Comparison of ENCODE assay signal across 9 cellular contexts in the genomic region with DNA sequence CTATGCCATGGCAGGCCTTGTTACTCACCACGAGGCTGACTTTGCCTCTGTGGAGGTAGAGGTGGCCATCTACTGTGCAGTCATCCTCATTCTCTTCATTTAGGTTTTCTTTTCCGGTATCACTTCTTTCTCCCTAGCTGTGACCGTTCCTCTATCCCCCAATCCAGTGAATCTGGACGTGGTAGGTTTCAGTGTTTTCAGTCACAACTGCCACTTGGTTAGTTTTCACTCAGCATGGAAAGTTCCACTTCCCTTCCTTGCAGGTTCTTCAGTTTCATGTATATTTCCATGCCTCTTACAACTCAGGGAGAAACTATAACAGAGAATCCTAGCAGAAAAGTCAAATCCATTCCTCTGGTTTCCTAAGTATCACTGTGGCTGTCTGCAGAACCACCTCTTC. TPM values are rescaled to one million over a fixed set of nuclear protein-coding genes. Genes with fewer than 3 reads are reported as not detected.
DNase-seq lines count a peak whose midpoint lies in the region; ATAC-seq and TF ChIP-seq lines count a peak whose summit lies in the region.
"Had no signal": no experiment of that assay in that cellular context is flagged by ENCODE, and none has a peak within 500 bp of the region (broad histone marks: within the 10 kb centered on the region; RNA-seq: fewer than 3 reads in every experiment).

No MANE protein-coding gene starts in this region.

- intact Hi-C loops in CD8-positive, alpha-beta T cell (cut with DNase I, micrococcal nuclease) = loop anchor here (2.0 to 10.0 kb wide), 3 partner anchors 106 to 1433 kb away; partner anchors contain the start of genes PITPNB (in 1 of the 2) and TPST2 (in 1 of the 2)

- no peaks in the 10 kb centered on the region for H3K9me3 Mint-ChIP-seq in CD8-positive, alpha-beta T cell
- H3K9me3 Mint-ChIP-seq in activated CD8-positive, alpha-beta T cell treated with anti-CD3 and anti-CD28 coated beads, Interleukin-2, amount 10 ng/mL, durations not matched to agents 7 days and 5 days (ENCODE audit: insufficient read depth) = no peaks in the 10 kb centered on the region
- H3K9me3 Mint-ChIP-seq in naive thymus-derived CD8-positive, alpha-beta T cell = no peaks in the 10 kb centered on the region

- TF ChIP-seq CTCF in CD8-positive, alpha-beta T cell (IDR thresholded peaks at IDR 0.05) = no peak
- TF ChIP-seq CTCF in HEK293 (tag by site-specific recombination; IDR thresholded peaks at IDR 0.05) = no peak

- H3K4me3 Mint-ChIP-seq in CD8-positive, alpha-beta T cell = peak overlapping the region; percentile 95
- peak overlapping the region; percentile 86 for H3K4me3 Mint-ChIP-seq in activated CD8-positive, alpha-beta T cell treated with anti-CD3 and anti-CD28 coated beads, Interleukin-2, amount 10 ng/mL, durations not matched to agents 7 days and 5 days
- peak overlapping the region; percentile 24 to 97 (median 94) for H3K4me3 Mint-ChIP-seq in naive thymus-derived CD8-positive, alpha-beta T cell

- peaks cover 9% of the 10 kb centered on the region for H3K36me3 ChIP-seq in CD8-positive, alpha-beta T cell (ENCODE audit: insufficient read depth, low read length)
- peaks cover 11 to 50% of the 10 kb centered on the region in 2 experiments for H3K36me3 ChIP-seq in HEK293 (ENCODE audit: control insufficient read depth in 2 of 2, insufficient read depth in 1 of 2, low read length in 2 of 2)

- H3K4me1 Mint-ChIP-seq in CD8-positive, alpha-beta T cell (ENCODE audit: low read depth) = peaks cover 83% of the 10 kb centered on the region
- peaks cover 82% of the 10 kb centered on the region for H3K4me1 Mint-ChIP-seq in activated CD8-positive, alpha-beta T cell treated with anti-CD3 and anti-CD28 coated beads, Interleukin-2, amount 10 ng/mL, durations not matched to agents 7 days and 5 days (ENCODE audit: low read depth)
- H3K4me1 Mint-ChIP-seq in naive thymus-derived CD8-positive, alpha-beta T cell = peaks cover 54 to 86% (median 83%) of the 10 kb centered on the region in 4 donors

- peaks cover 48% of the 10 kb centered on the region for H3K36me3 Mint-ChIP-seq in CD8-positive, alpha-beta T cell
- peaks cover 36% of the 10 kb centered on the region for H3K36me3 Mint-ChIP-seq in activated CD8-positive, alpha-beta T cell treated with anti-CD3 and anti-CD28 coated beads, Interleukin-2, amount 10 ng/mL, durations not matched to agents 7 days and 5 days (ENCODE audit: low read depth)
- H3K36me3 Mint-ChIP-seq in naive thymus-derived CD8-positive, alpha-beta T cell = peaks cover 7 to 42% (median 8%) of the 10 kb centered on the region in 3 donors

- POLR2A ChIA-PET in CD8-positive, alpha-beta T cell (lab: Charles Lee) = interaction anchor here (1.4 kb wide), 1 partner anchor 192 kb away, joined by 7 read pairs; no protein-coding TSS in a partner anchor
- POLR2A ChIA-PET in HEK293 (lab: Yijun Ruan, JAX) = interaction anchor here (3.7 kb wide), 1 partner anchor 11 kb away, joined by 27 read pairs; no protein-coding TSS in a partner anchor
- POLR2A ChIA-PET in activated CD8-positive, alpha-beta T cell treated with anti-CD3 and anti-CD28 coated beads, Interleukin-2, amount 10 ng/mL, durations not matched to agents 7 days and 5 days (lab: Charles Lee) = interaction anchor here (1.0 to 4.2 kb wide), 8 partner anchors 22 to 191 kb away, joined by 3 to 37 read pairs (median 4); partner anchors contain the start of genes ASPHD2, MIAT and TFIP11
- POLR2A ChIA-PET in naive thymus-derived CD8-positive, alpha-beta T cell (lab: Charles Lee) = interaction anchor here (0.9 to 3.4 kb wide), 3 partner anchors 13 to 52 kb away, joined by 3 to 28 read pairs (median 3); partner anchors contain the start of gene ASPHD2

- CTCF ChIA-PET in CD8-positive, alpha-beta T cell (lab: Charles Lee) = interaction anchor here (0.6 to 0.8 kb wide), 3 partner anchors 21 to 183 kb away, joined by 3 read pairs; no protein-coding TSS in a partner anchor
- CTCF ChIA-PET in HEK293 (lab: Yijun Ruan, JAX) = interaction anchor here (0.8 to 8.1 kb wide), 6 partner anchors 14 to 120 kb away, joined by 3 to 47 read pairs (median 4); no protein-coding TSS in a partner anchor
- CTCF ChIA-PET in activated CD8-positive, alpha-beta T cell treated with anti-CD3 and anti-CD28 coated beads, Interleukin-2, amount 10 ng/mL, durations not matched to agents 7 days and 5 days (lab: Charles Lee) = interaction anchor here (0.9 to 5.1 kb wide), 7 partner anchors 21 to 188 kb away, joined by 3 to 55 read pairs (median 5); no protein-coding TSS in a partner anchor

- no peaks in the 10 kb centered on the region for H3K9me3 ChIP-seq in CD8-positive, alpha-beta T cell (ENCODE audit: low read length)
- no peaks in the 10 kb centered on the region for H3K9me3 ChIP-seq in HEK293 (ENCODE audit: control insufficient read depth, insufficient read depth, low read depth, low read length)

- no peak overlapping the region for H3K4me3 ChIP-seq in CD8-positive, alpha-beta T cell (ENCODE audit: low read depth, low read length)
- no peak overlapping the region for H3K4me3 ChIP-seq in HEK293 (ENCODE audit: low read depth, low read length)

- peak overlapping the region; percentile 53 for H3K27ac Mint-ChIP-seq in CD8-positive, alpha-beta T cell
- H3K27ac Mint-ChIP-seq in activated CD8-positive, alpha-beta T cell treated with anti-CD3 and anti-CD28 coated beads, Interleukin-2, amount 10 ng/mL, durations not matched to agents 7 days and 5 days = peak overlapping the region; percentile 94
- peak overlapping the region; percentile 25 to 99 (median 96) for H3K27ac Mint-ChIP-seq in naive thymus-derived CD8-positive, alpha-beta T cell

- peaks cover 54% of the 10 kb centered on the region for H3K4me1 ChIP-seq in CD8-positive, alpha-beta T cell (ENCODE audit: insufficient read depth, low read length)
- peaks cover 4% of the 10 kb centered on the region; the same call in 1 of the 2 replicates for H3K4me1 ChIP-seq in HEK293 (ENCODE audit: control insufficient read depth, insufficient read depth, low read length)

- H3K27ac ChIP-seq in CD8-positive, alpha-beta T cell (ENCODE audit: low read depth, low read length) = no peak overlapping the region
- no peak overlapping the region for H3K27ac ChIP-seq in HEK293 (ENCODE audit: extremely low read depth, low read depth, low read length)

- H3K27me3 ChIP-seq in CD8-positive, alpha-beta T cell (ENCODE audit: insufficient read depth, low read length) = no peaks in the 10 kb centered on the region

- ATAC-seq in CD8-positive, alpha-beta T cell = no peak
- no peak for ATAC-seq in activated CD8-positive, alpha-beta T cell treated with anti-CD3 and anti-CD28 coated beads, Interleukin-2, amount 10 ng/mL, durations not matched to agents 7 days and 5 days
- no peak for ATAC-seq in naive thymus-derived CD8-positive, alpha-beta T cell
- no peak for ATAC-seq in HG03439 (IDR thresholded peaks at IDR 0.05; ENCODE audit: unreplicated experiment)

- no peaks in the 10 kb centered on the region for H3K27me3 Mint-ChIP-seq in CD8-positive, alpha-beta T cell (ENCODE audit: low read depth)
- H3K27me3 Mint-ChIP-seq in activated CD8-positive, alpha-beta T cell treated with anti-CD3 and anti-CD28 coated beads, Interleukin-2, amount 10 ng/mL, durations not matched to agents 7 days and 5 days (ENCODE audit: low read depth) = no peaks in the 10 kb centered on the region
- no peaks in the 10 kb centered on the region for H3K27me3 Mint-ChIP-seq in naive thymus-derived CD8-positive, alpha-beta T cell

- no peak for DNase-seq in CD8-positive, alpha-beta T cell
- no peak for DNase-seq in activated CD8-positive, alpha-beta T cell treated with anti-CD3 and anti-CD28 coated beads, Interleukin-2, amount 10 ng/mL, durations not matched to agents 7 days and 5 days
- no peak for DNase-seq in naive thymus-derived CD8-positive, alpha-beta T cell
- DNase-seq in GM19238 (ENCODE audit: insufficient read length, low spot score) (no peak), HK-2 (ENCODE audit: unreplicated experiment) (no peak), NCI-H2196 treated with DMSO at 0.1 percent for 48 hours (lab: John Stamatoyannopoulos, UW; ENCODE audit: unreplicated experiment) (no peak)
- DNase-seq: stimulated activated naive CD4-positive, alpha-beta T cell treated with Interleukin-2 at 50 U/mL for 16 hours had no signal

TF ChIP-seq in HEK293, 187 proteins besides CTCF, POLR2A, EP300 and RAD21 (continues in another document):
- TF ChIP-seq ZBTB17 (tag by site-specific recombination; IDR thresholded peaks at IDR 0.05) (peak; percentile 87), PRDM1 (tag by site-specific recombination; IDR thresholded peaks at IDR 0.05) (peak; percentile 71; the same call in 1 of the 2 replicates), ZNF132 (tag by site-specific recombination; IDR thresholded peaks at IDR 0.05; ENCODE audit: borderline replicate concordance) (no peak)

RNA-seq across cellular contexts. Expression of gene HPS4, which starts 1.9 kb away (rescaled TPM):
- 10 to 100 TPM; 67.0 to 71.0 TPM for total RNA-seq in CD8-positive, alpha-beta T cell
- total RNA-seq in activated CD8-positive, alpha-beta T cell treated with anti-CD3 and anti-CD28 coated beads, Interleukin-2, amount 10 ng/mL, durations not matched to agents 7 days and 5 days = 10 to 100 TPM; 32.2 to 34.6 TPM
- total RNA-seq in naive thymus-derived CD8-positive, alpha-beta T cell = 10 to 100 TPM; 63.9 to 64.3 TPM
- polyA plus RNA-seq in naive thymus-derived CD8-positive, alpha-beta T cell = 10 to 100 TPM; 10.5 to 18.4 (median 16.2) TPM

RNA-seq across cellular contexts. Expression of gene SRRD, which starts 2.0 kb away (rescaled TPM):
- 10 to 100 TPM; 22.1 to 24.1 TPM for total RNA-seq in CD8-positive, alpha-beta T cell
- total RNA-seq in activated CD8-positive, alpha-beta T cell treated with anti-CD3 and anti-CD28 coated beads, Interleukin-2, amount 10 ng/mL, durations not matched to agents 7 days and 5 days = 10 to 100 TPM; 21.6 to 22.6 TPM
- 10 to 100 TPM; 21.4 to 24.6 TPM for total RNA-seq in naive thymus-derived CD8-positive, alpha-beta T cell
- polyA plus RNA-seq in naive thymus-derived CD8-positive, alpha-beta T cell = 10 to 100 TPM; 17.1 to 27.0 (median 17.9) TPM

RNA-seq across cellular contexts. Expression of gene TFIP11, which starts 30.6 kb away (rescaled TPM):
- total RNA-seq in CD8-positive, alpha-beta T cell = 100 to 1,000 TPM; 138 to 142 TPM
- total RNA-seq in activated CD8-positive, alpha-beta T cell treated with anti-CD3 and anti-CD28 coated beads, Interleukin-2, amount 10 ng/mL, durations not matched to agents 7 days and 5 days = 10 to 100 TPM; 56.2 to 57.7 TPM
- total RNA-seq in naive thymus-derived CD8-positive, alpha-beta T cell = 10 to 100 TPM; 56.2 to 67.8 TPM
- 10 to 100 TPM; 15.3 to 33.9 (median 22.3) TPM for polyA plus RNA-seq in naive thymus-derived CD8-positive, alpha-beta T cell

RNA-seq across cellular contexts. Expression of gene ASPHD2, which starts 52.6 kb away (rescaled TPM):
- total RNA-seq in CD8-positive, alpha-beta T cell = under 1 TPM; 0.90 to 1.00 TPM
- total RNA-seq in activated CD8-positive, alpha-beta T cell treated with anti-CD3 and anti-CD28 coated beads, Interleukin-2, amount 10 ng/mL, durations not matched to agents 7 days and 5 days = 10 to 100 TPM in 1 of 2 experiments, 1 to 10 TPM in 1; 9.2 to 10.0 TPM
- total RNA-seq in naive thymus-derived CD8-positive, alpha-beta T cell = 1 to 10 TPM; 2.9 to 3.5 TPM
- polyA plus RNA-seq in naive thymus-derived CD8-positive, alpha-beta T cell = 1 to 10 TPM; 2.3 to 3.1 (median 2.5) TPM
